In the genomic region with DNA sequence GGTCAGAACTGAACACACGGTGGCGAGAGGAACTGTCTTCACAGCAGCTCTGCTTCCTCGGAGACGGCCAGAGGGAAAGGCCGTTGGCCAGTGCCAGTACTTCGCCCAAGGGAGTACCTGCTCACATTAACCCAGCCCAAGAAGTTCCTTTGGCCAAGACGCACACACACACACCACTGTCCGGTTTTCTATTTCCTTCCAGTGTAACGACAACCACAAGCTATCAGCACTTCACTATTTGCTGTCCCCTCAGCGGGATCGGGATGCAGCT, we compare ENCODE assay signal across 1 cellular context.
TF ChIP-seq lines count a peak whose summit lies in the region.

No MANE protein-coding gene starts in this region.

TF ChIP-seq in GM23338, 12 proteins besides CTCF, POLR2A, EP300 and RAD21 (continued from another document):
- TF ChIP-seq, protein P1, sequence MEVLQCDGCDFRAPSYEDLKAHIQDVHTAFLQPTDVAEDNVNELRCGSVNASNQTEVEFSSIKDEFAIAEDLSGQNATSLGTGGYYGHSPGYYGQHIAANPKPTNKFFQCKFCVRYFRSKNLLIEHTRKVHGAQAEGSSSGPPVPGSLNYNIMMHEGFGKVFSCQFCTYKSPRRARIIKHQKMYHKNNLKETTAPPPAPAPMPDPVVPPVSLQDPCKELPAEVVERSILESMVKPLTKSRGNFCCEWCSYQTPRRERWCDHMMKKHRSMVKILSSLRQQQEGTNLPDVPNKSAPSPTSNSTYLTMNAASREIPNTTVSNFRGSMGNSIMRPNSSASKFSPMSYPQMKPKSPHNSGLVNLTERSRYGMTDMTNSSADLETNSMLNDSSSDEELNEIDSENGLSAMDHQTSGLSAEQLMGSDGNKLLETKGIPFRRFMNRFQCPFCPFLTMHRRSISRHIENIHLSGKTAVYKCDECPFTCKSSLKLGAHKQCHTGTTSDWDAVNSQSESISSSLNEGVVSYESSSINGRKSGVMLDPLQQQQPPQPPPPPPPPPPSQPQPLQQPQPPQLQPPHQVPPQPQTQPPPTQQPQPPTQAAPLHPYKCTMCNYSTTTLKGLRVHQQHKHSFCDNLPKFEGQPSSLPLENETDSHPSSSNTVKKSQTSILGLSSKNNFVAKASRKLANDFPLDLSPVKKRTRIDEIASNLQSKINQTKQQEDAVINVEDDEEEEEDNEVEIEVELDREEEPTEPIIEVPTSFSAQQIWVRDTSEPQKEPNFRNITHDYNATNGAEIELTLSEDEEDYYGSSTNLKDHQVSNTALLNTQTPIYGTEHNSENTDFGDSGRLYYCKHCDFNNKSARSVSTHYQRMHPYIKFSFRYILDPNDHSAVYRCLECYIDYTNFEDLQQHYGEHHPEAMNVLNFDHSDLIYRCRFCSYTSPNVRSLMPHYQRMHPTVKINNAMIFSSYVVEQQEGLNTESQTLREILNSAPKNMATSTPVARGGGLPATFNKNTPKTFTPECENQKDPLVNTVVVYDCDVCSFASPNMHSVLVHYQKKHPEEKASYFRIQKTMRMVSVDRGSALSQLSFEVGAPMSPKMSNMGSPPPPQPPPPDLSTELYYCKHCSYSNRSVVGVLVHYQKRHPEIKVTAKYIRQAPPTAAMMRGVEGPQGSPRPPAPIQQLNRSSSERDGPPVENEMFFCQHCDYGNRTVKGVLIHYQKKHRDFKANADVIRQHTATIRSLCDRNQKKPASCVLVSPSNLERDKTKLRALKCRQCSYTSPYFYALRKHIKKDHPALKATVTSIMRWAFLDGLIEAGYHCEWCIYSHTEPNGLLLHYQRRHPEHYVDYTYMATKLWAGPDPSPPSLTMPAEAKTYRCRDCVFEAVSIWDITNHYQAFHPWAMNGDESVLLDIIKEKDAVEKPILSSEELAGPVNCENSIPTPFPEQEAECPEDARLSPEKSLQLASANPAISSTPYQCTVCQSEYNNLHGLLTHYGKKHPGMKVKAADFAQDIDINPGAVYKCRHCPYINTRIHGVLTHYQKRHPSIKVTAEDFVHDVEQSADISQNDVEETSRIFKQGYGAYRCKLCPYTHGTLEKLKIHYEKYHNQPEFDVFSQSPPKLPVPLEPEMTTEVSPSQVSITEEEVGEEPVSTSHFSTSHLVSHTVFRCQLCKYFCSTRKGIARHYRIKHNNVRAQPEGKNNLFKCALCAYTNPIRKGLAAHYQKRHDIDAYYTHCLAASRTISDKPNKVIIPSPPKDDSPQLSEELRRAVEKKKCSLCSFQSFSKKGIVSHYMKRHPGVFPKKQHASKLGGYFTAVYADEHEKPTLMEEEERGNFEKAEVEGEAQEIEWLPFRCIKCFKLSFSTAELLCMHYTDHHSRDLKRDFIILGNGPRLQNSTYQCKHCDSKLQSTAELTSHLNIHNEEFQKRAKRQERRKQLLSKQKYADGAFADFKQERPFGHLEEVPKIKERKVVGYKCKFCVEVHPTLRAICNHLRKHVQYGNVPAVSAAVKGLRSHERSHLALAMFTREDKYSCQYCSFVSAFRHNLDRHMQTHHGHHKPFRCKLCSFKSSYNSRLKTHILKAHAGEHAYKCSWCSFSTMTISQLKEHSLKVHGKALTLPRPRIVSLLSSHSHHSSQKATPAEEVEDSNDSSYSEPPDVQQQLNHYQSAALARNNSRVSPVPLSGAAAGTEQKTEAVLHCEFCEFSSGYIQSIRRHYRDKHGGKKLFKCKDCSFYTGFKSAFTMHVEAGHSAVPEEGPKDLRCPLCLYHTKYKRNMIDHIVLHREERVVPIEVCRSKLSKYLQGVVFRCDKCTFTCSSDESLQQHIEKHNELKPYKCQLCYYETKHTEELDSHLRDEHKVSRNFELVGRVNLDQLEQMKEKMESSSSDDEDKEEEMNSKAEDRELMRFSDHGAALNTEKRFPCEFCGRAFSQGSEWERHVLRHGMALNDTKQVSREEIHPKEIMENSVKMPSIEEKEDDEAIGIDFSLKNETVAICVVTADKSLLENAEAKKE (CRISPR knock-in tag; IDR thresholded peaks at IDR 0.05), result no peak
- TF ChIP-seq STAT1 (IDR thresholded peaks at IDR 0.05; ENCODE audit: unreplicated experiment), result no peak
